13 cellular contexts compared by ENCODE assay signal in the genomic region with DNA sequence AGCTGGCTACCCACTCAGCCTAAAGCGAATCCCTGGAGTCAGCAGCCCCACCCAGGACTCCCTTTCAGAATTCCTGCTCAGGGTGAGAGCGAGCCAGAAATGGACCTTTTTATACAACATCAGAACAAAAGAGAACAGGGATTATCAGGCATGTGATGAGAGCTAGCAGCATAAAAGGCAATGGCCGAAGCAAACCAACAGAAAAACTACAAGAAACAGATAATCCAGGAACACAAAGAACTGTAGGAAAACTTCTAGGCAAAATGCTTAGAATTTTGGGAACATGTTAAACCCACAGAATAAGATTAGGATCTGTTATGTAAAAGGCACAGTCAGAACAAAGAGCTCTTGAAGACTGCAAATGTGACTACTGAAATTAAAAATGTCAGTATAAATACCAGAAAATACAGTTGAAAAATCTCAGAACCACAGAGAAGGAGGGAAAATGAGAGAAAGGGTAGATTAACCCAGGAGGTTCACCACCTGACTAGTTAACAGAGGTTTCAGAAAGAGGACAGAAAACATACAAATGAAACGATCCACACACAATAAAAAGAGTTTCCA.
"Had no signal": no experiment of that assay in that cellular context is flagged by ENCODE, and none has a peak within 500 bp of the region (broad histone marks: within the 10 kb centered on the region; RNA-seq: fewer than 3 reads in every experiment).

No MANE protein-coding gene starts in this region.

- H3K4me3 Mint-ChIP-seq: activated CD4-positive, alpha-beta memory T cell treated with anti-CD3 and anti-CD28 coated beads, Interleukin-2, amount 10 ng/mL, durations not matched to agents 7 days and 5 days; activated T-helper 1 cell treated with anti-CD3 and anti-CD28 coated beads, Interleukin-12 subunit alpha, Interleukin-12 subunit beta, Interleukin-2, Interleukin-4 antibody, amounts not matched to agents 30 ng/mL and 10 ng/mL and 1 ng/mL, durations not matched to agents 14 hours and 24 hours and 36 hours; neural crest cell had no signal

- H3K27ac Mint-ChIP-seq: activated CD4-positive, alpha-beta memory T cell treated with anti-CD3 and anti-CD28 coated beads, Interleukin-2, amount 10 ng/mL, durations not matched to agents 7 days and 5 days; activated T-helper 1 cell treated with anti-CD3 and anti-CD28 coated beads, Interleukin-12 subunit alpha, Interleukin-12 subunit beta, Interleukin-2, Interleukin-4 antibody, amounts not matched to agents 30 ng/mL and 10 ng/mL and 1 ng/mL, durations not matched to agents 14 hours and 24 hours and 36 hours had no signal

- H3K9me3 Mint-ChIP-seq: activated CD4-positive, alpha-beta memory T cell treated with anti-CD3 and anti-CD28 coated beads, Interleukin-2, amount 10 ng/mL, durations not matched to agents 7 days and 5 days; activated T-helper 1 cell treated with anti-CD3 and anti-CD28 coated beads, Interleukin-12 subunit alpha, Interleukin-12 subunit beta, Interleukin-2, Interleukin-4 antibody, amounts not matched to agents 30 ng/mL and 10 ng/mL and 1 ng/mL, durations not matched to agents 14 hours and 24 hours and 36 hours; neural crest cell had no signal

- H3K27me3 ChIP-seq: pancreas, upper lobe of left lung had no signal

- H3K27ac ChIP-seq: pancreas, upper lobe of left lung had no signal

- H3K4me3 ChIP-seq: pancreas, upper lobe of left lung had no signal

- ATAC-seq: left lobe of liver, pancreas had no signal

- H3K9me3 ChIP-seq: pancreas, upper lobe of left lung had no signal

- H3K36me3 ChIP-seq: pancreas, upper lobe of left lung had no signal

- DNase-seq: activated CD4-positive, alpha-beta memory T cell treated with anti-CD3 and anti-CD28 coated beads, Interleukin-2, amount 10 ng/mL, durations not matched to agents 7 days and 5 days; activated CD4-positive, CD25-positive, alpha-beta regulatory T cell treated with anti-CD3 and anti-CD28 coated beads, Interleukin-2, amount 50 U/mL, for 72 hours; activated naive CD4-positive, alpha-beta T cell treated with anti-CD3 and anti-CD28 coated beads, Interleukin-2, amount 50 U/mL, for 16 hours; foreskin melanocyte; head of caudate nucleus; pancreas; stimulated activated CD4-positive, alpha-beta T cell treated with anti-CD3 and anti-CD28 coated beads, Interleukin-12 subunit alpha, Interleukin-12 subunit beta, amount 100 ng/mL, for 4 hours; stimulated activated naive CD4-positive, alpha-beta T cell; T-helper 2 cell; upper lobe of left lung had no signal
